In the genomic region with DNA sequence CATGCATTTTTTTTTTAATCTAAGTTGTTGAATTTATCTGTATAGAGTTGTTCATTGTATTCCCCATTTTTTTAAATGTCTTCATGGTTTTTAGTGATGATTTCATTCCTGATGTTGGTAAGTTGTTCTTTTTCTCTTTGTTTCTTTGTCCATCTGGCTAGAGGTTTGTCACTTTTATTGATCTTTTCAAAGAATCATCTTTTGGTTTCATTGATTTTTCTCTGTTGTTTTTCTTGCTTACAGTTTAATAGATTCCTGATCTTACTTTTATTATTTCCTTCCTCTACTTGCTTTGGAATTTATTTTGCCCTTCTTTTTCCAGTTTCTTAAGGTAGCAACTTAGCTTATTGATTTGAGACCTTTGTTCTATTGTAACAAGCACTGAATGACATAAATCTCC, we compare ENCODE assay signal across 25 cellular contexts.
"Had no signal": no experiment of that assay in that cellular context is flagged by ENCODE, and none has a peak within 500 bp of the region (broad histone marks: within the 10 kb centered on the region; RNA-seq: fewer than 3 reads in every experiment).

No MANE protein-coding gene starts in this region.

- H3K27me3 ChIP-seq: esophagus squamous epithelium, gastrocnemius medialis, heart left ventricle, hepatocyte, left lung had no signal

- H3K27me3 Mint-ChIP-seq: effector memory CD8-positive, alpha-beta T cell had no signal

- H3K27ac ChIP-seq: coronary artery, epithelial cell of prostate, esophagus squamous epithelium, gastrocnemius medialis, heart left ventricle, hepatocyte, left lung, lower lobe of right lung had no signal

- DNase-seq: effector CD8-positive, alpha-beta T cell; effector memory CD8-positive, alpha-beta T cell; endodermal cell; erythroblast; esophagus squamous epithelium; foreskin fibroblast; foreskin melanocyte; gastrocnemius medialis; heart left ventricle; hypothalamus; immature natural killer cell; left cardiac atrium; left lung; left ventricle myocardium superior; lower lobe of right lung; mesenchymal stem cell; mucosa of descending colon had no signal

- H3K4me3 Mint-ChIP-seq: endodermal cell, mesothelial cell of epicardium had no signal

- H3K4me1 ChIP-seq: esophagus squamous epithelium, gastrocnemius medialis, left lung, lower lobe of right lung had no signal

- ATAC-seq: effector memory CD8-positive, alpha-beta T cell; esophagus mucosa; gastrocnemius medialis; heart left ventricle; left cardiac atrium; left lung; left ventricle myocardium superior; lower lobe of right lung; mucosa of descending colon had no signal

- H3K4me2 ChIP-seq: hepatocyte had no signal

- H3K4me3 ChIP-seq: coronary artery, esophagus squamous epithelium, gastrocnemius medialis, heart left ventricle, hepatocyte, left lung, lower lobe of right lung, mucosa of descending colon had no signal

- H2AFZ ChIP-seq: hepatocyte had no signal

- H3K36me3 ChIP-seq: gastrocnemius medialis, heart left ventricle, left lung, lower lobe of right lung had no signal

- H3K9me3 Mint-ChIP-seq: effector memory CD8-positive, alpha-beta T cell had no signal

- H3K27ac Mint-ChIP-seq: endodermal cell, mesothelial cell of epicardium had no signal

- FAIRE-seq: colon, endometrium, keratinocyte had no signal

- H3K9me3 ChIP-seq: gastrocnemius medialis, lower lobe of right lung, mucosa of descending colon had no signal
